Comparison of ENCODE assay signal across 8 cellular contexts in the genomic region with DNA sequence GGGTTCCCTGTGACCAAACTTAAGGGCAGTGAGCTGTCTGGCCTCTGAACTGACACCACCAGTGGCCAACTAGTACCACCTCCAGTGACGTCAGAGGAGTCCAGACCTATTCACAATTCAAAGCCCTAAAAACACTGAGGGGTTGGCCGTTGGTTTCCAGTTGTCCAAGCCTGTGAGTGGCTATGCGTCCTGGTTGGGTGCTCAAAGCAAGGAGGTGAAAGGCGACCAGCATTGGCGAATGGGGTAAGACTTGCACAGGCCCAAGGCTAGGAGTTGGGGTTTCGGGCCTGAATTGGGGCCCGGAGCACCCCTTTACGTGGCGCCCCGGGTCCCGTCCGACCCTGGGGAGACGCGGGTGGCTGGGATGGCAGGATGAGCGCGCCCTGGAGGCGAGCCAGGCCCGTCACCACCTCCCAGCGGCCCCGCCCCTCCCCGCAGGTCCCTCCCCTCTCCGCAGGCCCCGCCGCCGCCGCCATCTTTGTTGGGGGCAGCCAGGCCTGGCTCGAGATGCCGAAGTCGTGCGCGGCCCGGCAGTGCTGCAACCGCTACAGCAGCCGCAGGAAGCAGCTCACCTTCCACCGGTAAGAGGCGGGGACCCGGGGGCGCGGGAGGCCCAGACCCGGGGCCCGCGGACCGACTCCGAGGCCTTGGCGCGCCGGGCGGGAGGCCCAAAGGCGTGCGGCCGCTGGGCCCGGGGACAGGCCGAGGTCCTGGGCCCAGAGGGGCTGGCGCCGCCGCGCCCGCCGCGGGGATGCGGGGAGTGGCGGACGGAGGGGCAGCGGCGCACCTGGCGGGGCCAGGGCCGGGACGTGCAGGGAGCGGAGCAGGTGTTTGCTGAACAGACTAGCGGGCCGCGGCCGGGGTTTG. TPM values are rescaled to one million over a fixed set of nuclear protein-coding genes. Genes with fewer than 3 reads are reported as not detected.
A peak's percentile ranks its signal among the peaks of the same experiment; 100 is the strongest.
DNase-seq lines count a peak whose midpoint lies in the region; ATAC-seq and TF ChIP-seq lines count a peak whose summit lies in the region.

A gene with protein sequence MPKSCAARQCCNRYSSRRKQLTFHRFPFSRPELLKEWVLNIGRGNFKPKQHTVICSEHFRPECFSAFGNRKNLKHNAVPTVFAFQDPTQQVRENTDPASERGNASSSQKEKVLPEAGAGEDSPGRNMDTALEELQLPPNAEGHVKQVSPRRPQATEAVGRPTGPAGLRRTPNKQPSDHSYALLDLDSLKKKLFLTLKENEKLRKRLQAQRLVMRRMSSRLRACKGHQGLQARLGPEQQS (plus strand): TSS at position 157 of the 867 bp plus-strand sequence. CDS start 351 bp downstream, at position 508.

- H3K4me3 Mint-ChIP-seq in CD4-positive, alpha-beta T cell = peak within 1 kb of the TSS; percentile 94
- H3K4me3 Mint-ChIP-seq in mesothelial cell of epicardium = peak within 1 kb of the TSS; percentile 81

- POLR2A ChIA-PET in CD4-positive, alpha-beta T cell (lab: Charles Lee) = interaction anchor here (0.9 to 3.7 kb wide), 6 partner anchors 9 to 134 kb away, joined by 3 to 28 read pairs (median 4); a partner anchor contains a TSS

- peak within 1 kb of the TSS; percentile 38 for H3K27ac ChIP-seq in CD4-positive, alpha-beta T cell (ENCODE audit: low read depth, low read length)

- peak; percentile 31 for TF ChIP-seq CTCF in CD4-positive, alpha-beta T cell (IDR thresholded peaks at IDR 0.05)
- TF ChIP-seq CTCF in mesothelial cell of epicardium (IDR thresholded peaks at IDR 0.05; ENCODE audit: unreplicated experiment) = no peak

- H3K27me3 ChIP-seq in CD4-positive, alpha-beta T cell (ENCODE audit: control insufficient read depth, insufficient read depth, low read length) = no peaks in the 10 kb centered on the region

- H3K4me1 Mint-ChIP-seq in CD4-positive, alpha-beta T cell (ENCODE audit: low read depth) = peaks cover 29% of the 10 kb centered on the region
- peaks cover 30% of the 10 kb centered on the region for H3K4me1 Mint-ChIP-seq in mesothelial cell of epicardium

- intact Hi-C loops in CD4-positive, alpha-beta T cell (cut with DNase I, micrococcal nuclease) = loop anchor here (1.0 to 5.0 kb wide), 9 partner anchors 12 to 158 kb away; a partner anchor contains a TSS

- H3K27me3 Mint-ChIP-seq in CD4-positive, alpha-beta T cell = no peaks in the 10 kb centered on the region
- no peaks in the 10 kb centered on the region for H3K27me3 Mint-ChIP-seq in mesothelial cell of epicardium (ENCODE audit: low read depth)

- ATAC-seq in CD4-positive, alpha-beta T cell (ENCODE audit: poor library complexity) = peak; percentile 98
- ATAC-seq in GM19328 (IDR thresholded peaks at IDR 0.05; ENCODE audit: unreplicated experiment) (peak; percentile 76), HG03520 (IDR thresholded peaks at IDR 0.05; ENCODE audit: unreplicated experiment) (peak; percentile 76)

- peaks cover 48% of the 10 kb centered on the region for H3K36me3 Mint-ChIP-seq in CD4-positive, alpha-beta T cell (ENCODE audit: low read depth)
- peaks cover 34% of the 10 kb centered on the region for H3K36me3 Mint-ChIP-seq in mesothelial cell of epicardium

- in situ Hi-C loops in endometrial microvascular endothelial cells (cut with HindIII; ENCODE audit: inconsistent ontology term, low pct_unique_long_range_greater_than_20kb, low sequenced_read_pairs) = no loop called here

- peak; percentile 86 to 92 (median 90) for DNase-seq in CD4-positive, alpha-beta T cell
- DNase-seq in NOMO-1 (lab: John Stamatoyannopoulos, UW; ENCODE audit: unreplicated experiment in 2 of 2) = peak; percentile 62 to 71
- DNase-seq in activated CD8-positive, alpha-beta memory T cell treated with anti-CD3 and anti-CD28 coated beads, Interleukin-2, amount 50 U/mL, for 1 hour (ENCODE audit: extremely low read depth) = peak; percentile 78
- DNase-seq in mesothelial cell of epicardium (ENCODE audit: low spot score in 2 of 2, unreplicated experiment in 2 of 2) = peak; percentile 89
- peak; percentile 77 for DNase-seq in stimulated activated CD8-positive, alpha-beta memory T cell treated with anti-CD3 and anti-CD28 coated beads, Interleukin-15, amount 100 ng/mL, for 48 hours (ENCODE audit: low read depth in 2 of 2)

- H3K9me3 ChIP-seq in CD4-positive, alpha-beta T cell (ENCODE audit: control insufficient read depth, low read length) = no peaks in the 10 kb centered on the region

- H3K27ac Mint-ChIP-seq in CD4-positive, alpha-beta T cell = peak within 1 kb of the TSS; percentile 84
- peak within 1 kb of the TSS; percentile 90 for H3K27ac Mint-ChIP-seq in mesothelial cell of epicardium

- no peaks in the 10 kb centered on the region for H3K9me3 Mint-ChIP-seq in CD4-positive, alpha-beta T cell
- H3K9me3 Mint-ChIP-seq in mesothelial cell of epicardium = no peaks in the 10 kb centered on the region

- CTCF ChIA-PET in CD4-positive, alpha-beta T cell (lab: Charles Lee) = interaction anchor here (1.5 to 3.2 kb wide), 3 partner anchors 9 to 70 kb away, joined by 3 to 15 read pairs (median 6); a partner anchor contains a TSS

RNA-seq across cellular contexts. Expression of the gene that starts here (rescaled TPM):
- total RNA-seq in CD4-positive, alpha-beta T cell = 10 to 100 TPM; 15.2 to 18.7 TPM
- total RNA-seq in endometrial microvascular endothelial cells (ENCODE audit: inconsistent ontology term) = 30.4 TPM
- 19.8 to 22.9 TPM (median 20.0 TPM) in 3 replicates for total RNA-seq in mesothelial cell of epicardium

Comparison
In these comparisons a context has a peak if more than half of its experiments do, and no peak if none do; other contexts are left out.
1. Peak in every context shown above with its lines: DNase-seq, ATAC-seq and H3K27ac ChIP-seq.